8 cellular contexts compared by ENCODE assay signal in the genomic region with DNA sequence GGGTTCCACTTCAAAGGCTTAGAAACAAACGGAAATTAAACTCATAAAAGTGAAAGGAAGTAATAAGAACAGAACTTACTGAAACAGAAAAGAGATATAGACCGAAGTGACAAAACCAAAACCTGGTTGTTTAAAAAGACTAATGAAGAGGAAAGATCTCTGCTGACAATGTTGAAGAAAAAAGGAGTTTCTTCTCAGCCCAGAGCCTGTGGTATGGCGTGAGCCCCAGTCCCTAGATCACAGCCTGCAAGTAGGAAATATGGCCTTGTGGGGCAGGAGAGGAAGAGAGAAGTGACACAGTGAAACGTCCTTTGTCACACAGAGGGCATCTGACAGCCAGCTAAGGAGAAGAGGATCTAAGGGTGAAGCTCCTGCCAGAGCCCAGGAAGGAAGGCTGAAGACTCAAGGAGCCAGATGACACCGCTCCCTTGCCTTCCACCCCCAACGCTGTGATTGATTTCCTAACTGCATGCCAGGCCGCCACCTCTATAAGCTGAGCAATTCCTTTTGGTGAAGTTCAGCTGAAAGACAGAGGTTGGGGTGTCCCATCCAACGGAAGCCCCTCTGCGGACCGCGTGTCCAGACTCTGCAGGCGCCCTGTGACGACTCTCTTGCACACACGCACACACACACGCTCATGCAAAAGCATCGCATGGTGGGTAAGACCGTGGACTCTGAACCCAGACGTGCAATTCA.
DNase-seq lines count a peak whose midpoint lies in the region; ATAC-seq and TF ChIP-seq lines count a peak whose summit lies in the region.

No MANE protein-coding gene starts in this region.

- no peak overlapping the region for H2AFZ ChIP-seq in OCI-LY3 (ENCODE audit: low read depth, low read length)

- peaks cover 7 to 20% (median 18%) of the 10 kb centered on the region in 11 experiments; a peak in 20 of 22 replicates for H3K9me3 ChIP-seq in BLaER1 treated with 17β-estradiol and CSF1 and Interleukin-3, amounts not matched to agents 10 nM and 100 nM (replicated peaks in 1 of 11)
- H3K9me3 ChIP-seq in OCI-LY3 (ENCODE audit: insufficient read depth, low read length) (no peaks in the 10 kb centered on the region), right atrium auricular region (peaks cover 0 to 5% of the 10 kb centered on the region in 2 donors)

- peak overlapping the region; percentile 2 to 68 (median 53); a peak in 20 of 22 replicates for H3K27ac ChIP-seq in BLaER1 treated with 17β-estradiol and CSF1 and Interleukin-3, amounts not matched to agents 10 nM and 100 nM
- no peak overlapping the region for H3K27ac ChIP-seq in OCI-LY3 (ENCODE audit: low read length)
- H3K27ac ChIP-seq in right atrium auricular region: peak overlapping the region; percentile 13 to 32

- peak; percentile 55 for ATAC-seq in GM21529 (IDR thresholded peaks at IDR 0.05; ENCODE audit: unreplicated experiment)

- peak overlapping the region; percentile 70 to 93 (median 79) for H3K4me2 ChIP-seq in BLaER1 treated with 17β-estradiol and CSF1 and Interleukin-3, amounts not matched to agents 10 nM and 100 nM
- H3K4me2 ChIP-seq in OCI-LY3 (ENCODE audit: low read length): peak overlapping the region; percentile 58

- DNase-seq in right atrium auricular region (ENCODE audit: low spot score) (no peak), GM13976 (ENCODE audit: low spot score) (no peak), hippocampal formation (lab: John Stamatoyannopoulos, UW) (no peak), AG20443 (ENCODE audit: low spot score) (no peak), T1000 (lab: John Stamatoyannopoulos, UW) (no peak)

- peak overlapping the region in 1 of 10 experiments; percentile 21; a peak in 2 of 20 replicates for H3K4me3 ChIP-seq in BLaER1 treated with 17β-estradiol and CSF1 and Interleukin-3, amounts not matched to agents 10 nM and 100 nM
- H3K4me3 ChIP-seq in OCI-LY3 (ENCODE audit: low read length) (no peak overlapping the region), right atrium auricular region (no peak overlapping the region)

- H3K79me2 ChIP-seq in OCI-LY3 (ENCODE audit: low read length): no peaks in the 10 kb centered on the region

- H3K36me3 ChIP-seq in BLaER1 treated with 17β-estradiol and CSF1 and Interleukin-3, amounts not matched to agents 10 nM and 100 nM: peaks cover 0 to 9% (median 0%) of the 10 kb centered on the region in 11 experiments; a peak in 6 of 22 replicates
- no peaks in the 10 kb centered on the region for H3K36me3 ChIP-seq in OCI-LY3 (replicated peaks; ENCODE audit: low read depth, low read length)
- no peaks in the 10 kb centered on the region for H3K36me3 ChIP-seq in right atrium auricular region

- no peaks in the 10 kb centered on the region; a peak in 1 of 22 replicates for H3K27me3 ChIP-seq in BLaER1 treated with 17β-estradiol and CSF1 and Interleukin-3, amounts not matched to agents 10 nM and 100 nM
- peaks cover 15% of the 10 kb centered on the region for H3K27me3 ChIP-seq in OCI-LY3 (ENCODE audit: low read depth, low read length)
- H3K27me3 ChIP-seq in right atrium auricular region: no peaks in the 10 kb centered on the region

- H4K20me1 ChIP-seq in BLaER1 treated with 17β-estradiol and CSF1 and Interleukin-3, amounts not matched to agents 10 nM and 100 nM: peaks cover 11 to 97% (median 54%) of the 10 kb centered on the region in 11 experiments
- peaks cover 49% of the 10 kb centered on the region for H4K20me1 ChIP-seq in OCI-LY3 (ENCODE audit: insufficient read depth, low read length)

- peak overlapping the region; percentile 13 to 66 (median 50); a peak in 19 of 22 replicates for H3K9ac ChIP-seq in BLaER1 treated with 17β-estradiol and CSF1 and Interleukin-3, amounts not matched to agents 10 nM and 100 nM
- no peak overlapping the region for H3K9ac ChIP-seq in OCI-LY3 (ENCODE audit: low read length)

- H3K4me1 ChIP-seq in BLaER1 treated with 17β-estradiol and CSF1 and Interleukin-3, amounts not matched to agents 10 nM and 100 nM: peaks cover 76 to 97% (median 83%) of the 10 kb centered on the region in 10 experiments
- H3K4me1 ChIP-seq in OCI-LY3 (ENCODE audit: low read length): peaks cover 16% of the 10 kb centered on the region
- H3K4me1 ChIP-seq in right atrium auricular region: peaks cover 0 to 61% of the 10 kb centered on the region in 2 donors

- in situ Hi-C loops in GM13976 (cut with MboI; ENCODE audit: low sequenced_read_pairs, unreplicated experiment): no loop called here

- TF ChIP-seq CTCF in OCI-LY3 (IDR thresholded peaks at IDR 0.05; ENCODE audit: low read depth, low read length): no peak
- TF ChIP-seq CTCF in right atrium auricular region (IDR thresholded peaks at IDR 0.05): no peak
- TF ChIP-seq CTCF in GM13976 (IDR thresholded peaks at IDR 0.05; ENCODE audit: borderline replicate concordance, control extremely low read depth, extremely low read depth, insufficient read depth, missing control alignments): no peak
